In genomic region chrX:132594129-132594528, GRCh38 we compare ENCODE assay signal across 1 cellular context.
A peak's percentile ranks its signal among the peaks of the same experiment; 100 is the strongest.
TF ChIP-seq lines count a peak whose summit lies in the region.

No MANE protein-coding gene starts in this region.

TF ChIP-seq in HepG2, 621 proteins besides CTCF, POLR2A, EP300 and RAD21 (continued from another document):
- TF ChIP-seq, protein P1, sequence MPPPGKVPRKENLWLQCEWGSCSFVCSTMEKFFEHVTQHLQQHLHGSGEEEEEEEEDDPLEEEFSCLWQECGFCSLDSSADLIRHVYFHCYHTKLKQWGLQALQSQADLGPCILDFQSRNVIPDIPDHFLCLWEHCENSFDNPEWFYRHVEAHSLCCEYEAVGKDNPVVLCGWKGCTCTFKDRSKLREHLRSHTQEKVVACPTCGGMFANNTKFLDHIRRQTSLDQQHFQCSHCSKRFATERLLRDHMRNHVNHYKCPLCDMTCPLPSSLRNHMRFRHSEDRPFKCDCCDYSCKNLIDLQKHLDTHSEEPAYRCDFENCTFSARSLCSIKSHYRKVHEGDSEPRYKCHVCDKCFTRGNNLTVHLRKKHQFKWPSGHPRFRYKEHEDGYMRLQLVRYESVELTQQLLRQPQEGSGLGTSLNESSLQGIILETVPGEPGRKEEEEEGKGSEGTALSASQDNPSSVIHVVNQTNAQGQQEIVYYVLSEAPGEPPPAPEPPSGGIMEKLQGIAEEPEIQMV (CRISPR knock-in tag; IDR thresholded peaks at IDR 0.05; ENCODE audit: low read depth) = no peak
- TF ChIP-seq HOMEZ (CRISPR knock-in tag; IDR thresholded peaks at IDR 0.05; ENCODE audit: low read depth) (no peak), ZKSCAN8 (CRISPR knock-in tag; IDR thresholded peaks at IDR 0.05; ENCODE audit: borderline replicate concordance) (no peak), HNF4A (CRISPR knock-in tag; IDR thresholded peaks at IDR 0.05) (peak; percentile 75), NCOR1 (IDR thresholded peaks at IDR 0.05; ENCODE audit: borderline replicate concordance, low read length) (peak; percentile 44; the same call in 1 of the 2 replicates), ZFYVE20 (CRISPR knock-in tag; IDR thresholded peaks at IDR 0.05; ENCODE audit: borderline replicate concordance, low read depth) (no peak), ZNF3 (CRISPR knock-in tag; IDR thresholded peaks at IDR 0.05) (no peak), LBX2 (CRISPR knock-in tag; IDR thresholded peaks at IDR 0.05; ENCODE audit: borderline replicate concordance) (no peak)
